23 cellular contexts compared by ENCODE assay signal in the genomic region with DNA sequence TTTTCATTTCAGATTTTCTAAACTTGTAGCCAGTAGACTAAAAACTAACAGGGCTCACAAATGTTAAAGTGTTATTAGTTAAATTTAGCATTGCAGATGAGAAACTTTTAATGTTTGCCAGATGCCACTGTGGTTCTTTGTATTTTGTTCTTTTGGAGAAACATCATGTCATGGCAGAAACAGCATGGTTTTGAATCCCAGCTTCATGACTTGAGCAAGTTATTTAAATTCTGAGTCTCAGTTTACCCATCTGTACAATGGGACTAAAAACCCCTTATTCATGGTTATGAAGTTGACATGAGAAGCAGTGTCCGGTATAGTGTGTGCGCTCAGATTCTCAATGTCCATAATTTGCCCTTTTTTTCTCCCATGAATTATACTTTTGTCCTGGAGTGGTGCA.
"Had no signal": no experiment of that assay in that cellular context is flagged by ENCODE, and none has a peak within 500 bp of the region (broad histone marks: within the 10 kb centered on the region; RNA-seq: fewer than 3 reads in every experiment).

No MANE protein-coding gene starts in this region.

- H3K4me3 Mint-ChIP-seq: dendritic cell treated with granulocyte-macrophage colony-stimulating factor and Interleukin-4, amounts not matched to agents 40 ng/mL and 50 ng/mL, for 4 days; effector memory CD8-positive, alpha-beta T cell; endodermal cell; mesothelial cell of epicardium had no signal

- H3K27ac Mint-ChIP-seq: dendritic cell treated with granulocyte-macrophage colony-stimulating factor and Interleukin-4, amounts not matched to agents 40 ng/mL and 50 ng/mL, for 4 days; endodermal cell; mesothelial cell of epicardium had no signal

- H3K27me3 Mint-ChIP-seq: dendritic cell treated with granulocyte-macrophage colony-stimulating factor and Interleukin-4, amounts not matched to agents 40 ng/mL and 50 ng/mL, for 4 days; effector memory CD8-positive, alpha-beta T cell had no signal

- H3K9me3 Mint-ChIP-seq: dendritic cell treated with granulocyte-macrophage colony-stimulating factor and Interleukin-4, amounts not matched to agents 40 ng/mL and 50 ng/mL, for 4 days; effector memory CD8-positive, alpha-beta T cell; endodermal cell had no signal

- DNase-seq: colonic mucosa; cortex of kidney; effector CD8-positive, alpha-beta T cell; effector memory CD8-positive, alpha-beta T cell; endodermal cell; erythroblast; esophagus squamous epithelium; foreskin fibroblast; foreskin melanocyte; gastrocnemius medialis; glutamatergic neuron; head of caudate nucleus; heart right ventricle; hippocampal formation; left cardiac atrium; left lung; left ventricle myocardium superior; lower lobe of right lung; mesenchymal stem cell; mucosa of descending colon had no signal

- ATAC-seq: effector memory CD8-positive, alpha-beta T cell; esophagus mucosa; gastrocnemius medialis; left cardiac atrium; left lung; lower lobe of right lung; mucosa of descending colon had no signal
